Comparison of ENCODE assay signal across 24 cellular contexts in genomic region chr4:165439981-165440380, GRCh38.
DNase-seq lines count a peak whose midpoint lies in the region; ATAC-seq and TF ChIP-seq lines count a peak whose summit lies in the region.
"Had no signal": no experiment of that assay in that cellular context is flagged by ENCODE, and none has a peak within 500 bp of the region (broad histone marks: within the 10 kb centered on the region; RNA-seq: fewer than 3 reads in every experiment).

No MANE protein-coding gene starts in this region.

- intact Hi-C loops in PC-3 (cut with micrococcal nuclease): no loop called here
- intact Hi-C loops in mammary epithelial cell (cut with micrococcal nuclease): no loop called here

- H2AFZ ChIP-seq in GM23248 (peak overlapping the region; percentile 6; the same call in 1 of the 2 replicates), PC-3 (ENCODE audit: low read length) (no peak overlapping the region), mammary epithelial cell (ENCODE audit: low read depth, low read length) (no peak overlapping the region), neural progenitor cell (replicated peaks) (no peak overlapping the region)
- H2AFZ ChIP-seq: parathyroid adenoma had no signal

- peak overlapping the region; percentile 5 for H3K4me3 Mint-ChIP-seq in neural progenitor cell
- H3K4me3 Mint-ChIP-seq in T-helper 17 cell: no peak overlapping the region
- H3K4me3 Mint-ChIP-seq: IgD-negative memory B cell; T-helper 1 cell treated with Interleukin-12 subunit alpha and Interleukin-12 subunit beta and Interleukin-4 antibody, amounts not matched to agents 30 μg/mL and 1 μg/mL, for 36 hours had no signal

- POLR2A ChIA-PET in PC-3 (lab: Charles Lee; ENCODE audit: unreplicated experiment): no interaction called here

- 0 to 6% methylated on average over 1 of the region's 1 CpG for WGBS in GM23248 (ENCODE audit: low coverage in 1 of 2, low lambda C conversion rate in 2 of 2, missing lambda C conversion rate in 2 of 2), 2 experiments
- WGBS in mammary epithelial cell (ENCODE audit: low coverage, missing lambda C conversion rate): 50% methylated on average over 1 of the region's 1 CpG

- peaks cover 3% of the 10 kb centered on the region for H3K9me3 Mint-ChIP-seq in neural progenitor cell
- H3K9me3 Mint-ChIP-seq: IgD-negative memory B cell; T-helper 1 cell treated with Interleukin-12 subunit alpha and Interleukin-12 subunit beta and Interleukin-4 antibody, amounts not matched to agents 30 μg/mL and 1 μg/mL, for 36 hours had no signal

- H3K27me3 ChIP-seq in GM23248 (replicated peaks; ENCODE audit: insufficient read depth) (no peaks in the 10 kb centered on the region), PC-3 (ENCODE audit: low read length) (no peaks in the 10 kb centered on the region), mammary epithelial cell (ENCODE audit: insufficient read depth, low read length) (no peaks in the 10 kb centered on the region), neural progenitor cell (no peaks in the 10 kb centered on the region)
- H3K27me3 ChIP-seq: colonic mucosa, transverse colon had no signal

- H3F3A ChIP-seq in GM23248 (ENCODE audit: insufficient read depth) (no peaks in the 10 kb centered on the region; the same call in 1 of the 2 replicates), PC-3 (ENCODE audit: low read length, unreplicated experiment) (no peaks in the 10 kb centered on the region), neural progenitor cell (ENCODE audit: low read depth) (no peaks in the 10 kb centered on the region)

- H3K36me3 Mint-ChIP-seq in neural progenitor cell (peaks cover 2% of the 10 kb centered on the region), T-helper 17 cell (ENCODE audit: low read depth) (no peaks in the 10 kb centered on the region)
- H3K36me3 Mint-ChIP-seq: IgD-negative memory B cell had no signal

- in situ Hi-C loops in GM23248 (cut with MboI) (no loop called here), mammary epithelial cell (cut with MboI; ENCODE audit: low sequenced_read_pairs in 2 of 2) (no loop called here)

- H3K27ac Mint-ChIP-seq in neural progenitor cell (peak overlapping the region; percentile 24), T-helper 17 cell (no peak overlapping the region)
- H3K27ac Mint-ChIP-seq: IgD-negative memory B cell; T-helper 1 cell treated with Interleukin-12 subunit alpha and Interleukin-12 subunit beta and Interleukin-4 antibody, amounts not matched to agents 30 μg/mL and 1 μg/mL, for 36 hours had no signal

- H3K4me1 ChIP-seq in GM23248 (ENCODE audit: insufficient read depth): peaks cover 21% of the 10 kb centered on the region
- peaks cover 23% of the 10 kb centered on the region for H3K4me1 ChIP-seq in PC-3 (ENCODE audit: insufficient read depth, low read length)
- peaks cover 16% of the 10 kb centered on the region for H3K4me1 ChIP-seq in mammary epithelial cell (ENCODE audit: insufficient read depth, low read length)
- H3K4me1 ChIP-seq in neural progenitor cell: peaks cover 5% of the 10 kb centered on the region
- H3K4me1 ChIP-seq: colonic mucosa had no signal

- no peaks in the 10 kb centered on the region for H4K20me1 ChIP-seq in GM23248 (ENCODE audit: insufficient read depth)
- H4K20me1 ChIP-seq in PC-3 (ENCODE audit: low read length): no peaks in the 10 kb centered on the region
- H4K20me1 ChIP-seq in mammary epithelial cell (ENCODE audit: insufficient read depth, low read length): no peaks in the 10 kb centered on the region
- no peaks in the 10 kb centered on the region for H4K20me1 ChIP-seq in neural progenitor cell (ENCODE audit: low read depth)

- peak overlapping the region; percentile 60 for H3K4me2 ChIP-seq in GM23248 (ENCODE audit: unreplicated experiment)
- peak overlapping the region; percentile 74 for H3K4me2 ChIP-seq in PC-3 (ENCODE audit: low read length)
- peak overlapping the region; percentile 66 for H3K4me2 ChIP-seq in mammary epithelial cell (ENCODE audit: insufficient read depth, low read depth, low read length)
- no peak overlapping the region for H3K4me2 ChIP-seq in neural progenitor cell

- no peaks in the 10 kb centered on the region for H3K9me3 ChIP-seq in GM23248 (ENCODE audit: low read depth)
- no peaks in the 10 kb centered on the region for H3K9me3 ChIP-seq in PC-3 (ENCODE audit: low read length)
- no peaks in the 10 kb centered on the region for H3K9me3 ChIP-seq in mammary epithelial cell (replicated peaks; ENCODE audit: insufficient read depth, low read length)
- no peaks in the 10 kb centered on the region for H3K9me3 ChIP-seq in neural progenitor cell (ENCODE audit: low read depth)
- H3K9me3 ChIP-seq in T-helper 17 cell (ENCODE audit: control insufficient read depth, low read length, poor library complexity, severe bottlenecking): no peaks in the 10 kb centered on the region
- H3K9me3 ChIP-seq: colonic mucosa, transverse colon had no signal

- H3K27ac ChIP-seq in GM23248 (no peak overlapping the region), PC-3 (ENCODE audit: low read length) (peak overlapping the region; percentile 51), mammary epithelial cell (ENCODE audit: insufficient read depth, low read depth, low read length) (no peak overlapping the region), neural progenitor cell (no peak overlapping the region)
- H3K27ac ChIP-seq: colonic mucosa, parathyroid adenoma, transverse colon had no signal

- no peak overlapping the region for H3K4me3 ChIP-seq in GM23248
- H3K4me3 ChIP-seq in PC-3 (ENCODE audit: low read length): peak overlapping the region; percentile 24; the same call in 1 of the 2 replicates
- no peak overlapping the region for H3K4me3 ChIP-seq in mammary epithelial cell (replicated peaks in 1 of 3; ENCODE audit: insufficient read depth in 1 of 3, low read depth in 2 of 3, low read length in 3 of 3)
- no peak overlapping the region for H3K4me3 ChIP-seq in neural progenitor cell
- H3K4me3 ChIP-seq: colonic mucosa, lung, transverse colon had no signal

- CTCF ChIA-PET in PC-3 (lab: Charles Lee): no interaction called here
- CTCF ChIA-PET in mammary epithelial cell (lab: Charles Lee; ENCODE audit: low non-redundant PET): interaction anchor here (0.6 kb wide), 1 partner anchor 1033 kb away, joined by 5 read pairs; no protein-coding TSS in a partner anchor

- DNase-seq in GM23248: no peak
- no peak for DNase-seq in PC-3
- no peak for DNase-seq in mammary epithelial cell
- DNase-seq in neural progenitor cell (ENCODE audit: low spot score): no peak
- DNase-seq in HPDE6-E6E7 (ENCODE audit: extremely low spot score): no peak
- DNase-seq in T-helper 17 cell: no peak
- DNase-seq: activated CD4-positive, alpha-beta T cell treated with anti-CD3 and anti-CD28 coated beads, Interleukin-2, amount 50 U/mL, for 1 hour; activated gamma-delta T cell; colonic mucosa; GOT3; MM.1S; NCI-H2029 treated with DMSO at 0.1 percent for 48 hours; NCI-H524 treated with DMSO at 0.1 percent for 48 hours; SIG-M5; stimulated activated CD4-positive, alpha-beta T cell treated with anti-CD3 and anti-CD28 coated beads, Interleukin-1b, Interleukin-23, amount 100 ng/mL, for 48 hours; stimulated activated naive CD8-positive, alpha-beta T cell treated with anti-CD3 and anti-CD28 coated beads, Interleukin-15, Interleukin-2, amounts not matched to agents 100 U/mL and 50 U/mL, for 24 hours; transverse colon had no signal

- BruUV-seq in PC-3 (replicated peaks; lab: Mats Ljungman, UMichigan) (no TSS peak), mammary epithelial cell (replicated peaks; lab: Mats Ljungman, UMichigan) (no TSS peak)

- H3K27me3 Mint-ChIP-seq in neural progenitor cell (ENCODE audit: insufficient read depth, low read depth) (no peaks in the 10 kb centered on the region), T-helper 17 cell (peaks cover 26% of the 10 kb centered on the region)

- no peak overlapping the region for H3K9ac ChIP-seq in GM23248
- H3K9ac ChIP-seq in PC-3 (ENCODE audit: low read length): no peak overlapping the region
- no peak overlapping the region for H3K9ac ChIP-seq in mammary epithelial cell (ENCODE audit: insufficient read depth, low read length)
- no peak overlapping the region for H3K9ac ChIP-seq in neural progenitor cell
- H3K9ac ChIP-seq: parathyroid adenoma had no signal

- dilution Hi-C loops in mammary epithelial cell (cut with HindIII; ENCODE audit: low sequenced_read_pairs): no loop called here

- ATAC-seq in PC-3: peak; percentile 39
- no peak for ATAC-seq in T-helper 17 cell
- ATAC-seq in HG03469 (IDR thresholded peaks at IDR 0.05; ENCODE audit: unreplicated experiment): no peak
- no peak for ATAC-seq in HG02884 (IDR thresholded peaks at IDR 0.05; ENCODE audit: unreplicated experiment)
- ATAC-seq: sciatic nerve; stimulated activated naive CD8-positive, alpha-beta T cell treated with anti-CD3 and anti-CD28 coated beads, Interleukin-15, Interleukin-2, amounts not matched to agents 100 U/mL and 50 U/mL, for 24 hours had no signal

- H3K79me2 ChIP-seq in GM23248 (ENCODE audit: insufficient read depth) (no peaks in the 10 kb centered on the region), PC-3 (ENCODE audit: low read length) (no peaks in the 10 kb centered on the region), mammary epithelial cell (ENCODE audit: insufficient read depth, low read length) (no peaks in the 10 kb centered on the region), neural progenitor cell (ENCODE audit: low read depth) (no peaks in the 10 kb centered on the region)
- H3K79me2 ChIP-seq: parathyroid adenoma had no signal

- H3K36me3 ChIP-seq in GM23248 (ENCODE audit: low read depth) (no peaks in the 10 kb centered on the region), PC-3 (ENCODE audit: low read depth, low read length) (no peaks in the 10 kb centered on the region), mammary epithelial cell (ENCODE audit: insufficient read depth, low read length) (no peaks in the 10 kb centered on the region), neural progenitor cell (no peaks in the 10 kb centered on the region)
- H3K36me3 ChIP-seq: colonic mucosa, transverse colon had no signal

- no peaks in the 10 kb centered on the region for H3K9me2 ChIP-seq in GM23248 (ENCODE audit: insufficient read depth)
- H3K9me2 ChIP-seq in PC-3 (replicated peaks; ENCODE audit: low read length): no peaks in the 10 kb centered on the region

- TF ChIP-seq CTCF in PC-3 (conservative IDR thresholded peaks at IDR 0.05; ENCODE audit: low read depth, low read length): no peak
- no peak for TF ChIP-seq CTCF in mammary epithelial cell (conservative IDR thresholded peaks at IDR 0.05 in 1 of 2, IDR thresholded peaks at IDR 0.05 in 1 of 2; ENCODE audit: extremely low read depth in 1 of 2, insufficient read depth in 1 of 2, low read depth in 1 of 2, low read length in 2 of 2)
- TF ChIP-seq CTCF in neural progenitor cell (IDR thresholded peaks at IDR 0.05): no peak

- no peaks in the 10 kb centered on the region for H3K4me1 Mint-ChIP-seq in neural progenitor cell
- H3K4me1 Mint-ChIP-seq in T-helper 17 cell: peaks cover 3% of the 10 kb centered on the region
